ENCODE assay signal across 9 cellular contexts in the genomic region with DNA sequence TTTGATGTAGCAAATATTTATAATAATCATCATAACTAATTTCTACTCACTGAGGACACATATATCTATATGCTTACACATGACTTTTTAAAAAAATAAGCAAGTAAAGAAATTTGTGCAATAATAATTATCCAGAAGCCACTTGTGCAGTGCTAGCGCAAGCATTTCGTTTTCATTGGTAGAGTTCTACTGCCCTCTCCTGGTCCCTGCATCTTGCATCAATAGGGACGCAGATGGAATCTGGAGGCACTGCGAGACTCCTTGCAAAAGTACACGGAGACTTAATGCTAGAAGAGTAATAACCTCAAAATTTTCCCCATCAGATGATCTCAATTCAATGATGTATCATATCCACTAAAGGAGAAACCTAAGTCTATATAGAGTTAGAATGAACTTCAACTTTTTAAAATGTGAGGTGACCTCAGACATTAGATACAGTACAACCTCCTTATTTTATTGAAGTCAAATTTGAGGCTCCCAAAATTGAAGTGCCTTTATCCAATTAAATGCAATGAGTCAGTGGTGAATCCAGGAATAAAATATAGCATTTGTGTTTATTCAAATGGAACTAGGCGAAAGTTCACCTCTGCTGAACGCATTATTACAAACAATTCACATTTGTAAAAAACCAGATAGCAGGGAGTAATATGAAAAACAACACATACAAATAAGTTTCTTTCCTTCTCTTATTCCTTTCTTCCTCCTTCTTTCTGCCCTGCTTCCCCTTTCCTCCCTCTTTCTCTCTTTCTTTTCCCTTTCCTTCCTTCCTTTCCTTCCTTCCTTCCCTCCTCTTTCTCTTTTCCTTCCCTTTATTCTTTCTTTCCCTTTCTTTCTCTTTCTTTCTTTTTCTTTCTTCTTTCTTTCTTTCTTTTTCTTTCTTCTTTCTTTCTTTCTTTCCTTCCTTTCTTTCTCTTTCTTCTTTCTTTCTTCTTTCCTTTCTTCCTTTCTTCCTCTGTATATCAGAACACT.
DNase-seq lines count a peak whose midpoint lies in the region; ATAC-seq and TF ChIP-seq lines count a peak whose summit lies in the region.
"Had no signal": no experiment of that assay in that cellular context is flagged by ENCODE, and none has a peak within 500 bp of the region (broad histone marks: within the 10 kb centered on the region; RNA-seq: fewer than 3 reads in every experiment).

No MANE protein-coding gene starts in this region.

- H3K9me3 Mint-ChIP-seq in activated CD8-positive, alpha-beta T cell treated with anti-CD3 and anti-CD28 coated beads for 36 hours, result no peaks in the 10 kb centered on the region
- H3K9me3 Mint-ChIP-seq in natural killer cell, result no peaks in the 10 kb centered on the region
- H3K9me3 Mint-ChIP-seq: activated naive CD4-positive, alpha-beta T cell treated with anti-CD3 and anti-CD28 coated beads, Interleukin-2, amount 50 U/mL, for 72 hours had no signal

- H3K4me1 Mint-ChIP-seq in activated CD8-positive, alpha-beta T cell treated with anti-CD3 and anti-CD28 coated beads for 36 hours (ENCODE audit: low read depth), result no peaks in the 10 kb centered on the region
- no peaks in the 10 kb centered on the region for H3K4me1 Mint-ChIP-seq in natural killer cell

- no peak overlapping the region for H3K27ac Mint-ChIP-seq in activated CD8-positive, alpha-beta T cell treated with anti-CD3 and anti-CD28 coated beads for 36 hours
- H3K27ac Mint-ChIP-seq in natural killer cell, result no peak overlapping the region
- H3K27ac Mint-ChIP-seq: activated naive CD4-positive, alpha-beta T cell treated with anti-CD3 and anti-CD28 coated beads, Interleukin-2, amount 50 U/mL, for 72 hours had no signal

- POLR2A ChIA-PET in activated CD8-positive, alpha-beta T cell treated with anti-CD3 and anti-CD28 coated beads for 36 hours (lab: Charles Lee), result no interaction called here

- intact Hi-C loops in activated CD8-positive, alpha-beta T cell treated with anti-CD3 and anti-CD28 coated beads for 36 hours (cut with micrococcal nuclease), result loop anchor here (5.0 kb wide), 1 partner anchor 490 kb away; no protein-coding TSS in a partner anchor
- intact Hi-C loops in natural killer cell (cut with micrococcal nuclease) (loop anchor here (5.0 kb wide), 2 partner anchors 870 to 1160 kb away; no protein-coding TSS in a partner anchor), uterus (cut with DNase I; ENCODE audit: low total_unique reads) (no loop called here)

- peak overlapping the region in 1 of 2 donors; percentile 13 for H3K27ac ChIP-seq in uterus

- TF ChIP-seq POLR2A in uterus (IDR thresholded peaks at IDR 0.05), result no peak

- H3K9me3 ChIP-seq in uterus, result no peaks in the 10 kb centered on the region

- ATAC-seq in GM19397 (IDR thresholded peaks at IDR 0.05; ENCODE audit: unreplicated experiment), result peak; percentile 82
- peak; percentile 93 for ATAC-seq in HG03520 (IDR thresholded peaks at IDR 0.05; ENCODE audit: unreplicated experiment)
- ATAC-seq in activated CD8-positive, alpha-beta T cell treated with anti-CD3 and anti-CD28 coated beads for 36 hours, result peak; percentile 68
- peak; percentile 46 to 61 (median 49) for ATAC-seq in natural killer cell

- no peaks in the 10 kb centered on the region for H3K27me3 ChIP-seq in uterus

- no peaks in the 10 kb centered on the region for H3K36me3 ChIP-seq in uterus

- DNase-seq in DMS 273 (lab: John Stamatoyannopoulos, UW; ENCODE audit: unreplicated experiment) (peak; percentile 83), NCI-H69 (lab: John Stamatoyannopoulos, UW) (peak; percentile 80), fibroblast of gingiva (ENCODE audit: low read depth) (peak; percentile 84), natural killer cell (no peak), uterus (peak; percentile 63 to 71)
- peak; percentile 68 for DNase-seq in activated CD8-positive, alpha-beta T cell treated with anti-CD3 and anti-CD28 coated beads for 36 hours

- peak; percentile 59 for TF ChIP-seq CTCF in activated CD8-positive, alpha-beta T cell treated with anti-CD3 and anti-CD28 coated beads for 36 hours (IDR thresholded peaks at IDR 0.05)
- TF ChIP-seq CTCF in natural killer cell (IDR thresholded peaks at IDR 0.05) (peak; percentile 23), uterus (IDR thresholded peaks at IDR 0.05) (peak; percentile 70 to 80 (median 78))

- H3K4me3 ChIP-seq in uterus, result no peak overlapping the region

- H3K4me3 Mint-ChIP-seq in activated CD8-positive, alpha-beta T cell treated with anti-CD3 and anti-CD28 coated beads for 36 hours, result no peak overlapping the region
- no peak overlapping the region for H3K4me3 Mint-ChIP-seq in natural killer cell

- H3K27me3 Mint-ChIP-seq in activated CD8-positive, alpha-beta T cell treated with anti-CD3 and anti-CD28 coated beads for 36 hours, result no peaks in the 10 kb centered on the region
- H3K27me3 Mint-ChIP-seq in natural killer cell (ENCODE audit: low read depth in 2 of 2), result no peaks in the 10 kb centered on the region

- CTCF ChIA-PET in activated CD8-positive, alpha-beta T cell treated with anti-CD3 and anti-CD28 coated beads for 36 hours (lab: Charles Lee), result interaction anchor here (0.7 kb wide), 1 partner anchor 490 kb away, joined by 3 read pairs; no protein-coding TSS in a partner anchor

- H3K4me1 ChIP-seq in uterus, result no peaks in the 10 kb centered on the region

- no peaks in the 10 kb centered on the region for H3K36me3 Mint-ChIP-seq in activated CD8-positive, alpha-beta T cell treated with anti-CD3 and anti-CD28 coated beads for 36 hours (ENCODE audit: low read depth)
- no peaks in the 10 kb centered on the region for H3K36me3 Mint-ChIP-seq in natural killer cell
- H3K36me3 Mint-ChIP-seq: activated naive CD4-positive, alpha-beta T cell treated with anti-CD3 and anti-CD28 coated beads, Interleukin-2, amount 50 U/mL, for 72 hours had no signal

Comparison
In these comparisons a context has a peak if more than half of its experiments do, and no peak if none do; other contexts are left out.
1. CTCF ChIP-seq: peak in every context shown above with its lines; median percentile 78 in uterus; 59 in activated CD8-positive, alpha-beta T cell treated with anti-CD3 and anti-CD28 coated beads for 36 hours; 23 in natural killer cell.